Comparison of ENCODE assay signal across 41 cellular contexts in the genomic region with DNA sequence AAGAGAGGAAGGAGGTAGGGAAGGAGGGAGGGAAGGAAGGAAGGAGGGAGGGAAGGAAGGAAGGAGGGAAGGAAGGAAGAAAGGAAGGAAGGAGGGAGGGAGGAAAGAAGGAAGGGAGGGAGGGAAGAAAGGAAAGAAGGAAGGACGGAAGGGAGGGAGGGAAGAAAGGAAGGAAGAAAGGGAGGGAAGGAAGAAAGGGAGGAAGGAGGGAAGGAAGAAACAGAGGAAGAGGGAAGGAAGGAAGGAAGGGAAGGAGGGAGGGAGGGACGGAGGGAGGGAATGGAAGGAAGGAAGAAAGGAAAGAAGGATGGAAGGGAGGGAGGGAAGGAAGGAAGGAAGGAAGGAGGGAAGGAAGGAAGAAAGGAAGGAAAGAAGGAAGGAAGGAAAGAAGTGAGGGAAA. TPM values are rescaled to one million over a fixed set of nuclear protein-coding genes. Genes with fewer than 3 reads are reported as not detected.
"Had no signal": no experiment of that assay in that cellular context is flagged by ENCODE, and none has a peak within 500 bp of the region (broad histone marks: within the 10 kb centered on the region; RNA-seq: fewer than 3 reads in every experiment).

No MANE protein-coding gene starts in this region.

- H3K27ac Mint-ChIP-seq: activated CD4-positive, alpha-beta memory T cell treated with anti-CD3 and anti-CD28 coated beads, Interleukin-2, amount 10 ng/mL, durations not matched to agents 7 days and 5 days; activated CD4-positive, alpha-beta T cell treated with anti-CD3 and anti-CD28 coated beads for 36 hours; activated CD8-positive, alpha-beta T cell treated with anti-CD3 and anti-CD28 coated beads, Interleukin-2, amount 10 ng/mL, durations not matched to agents 7 days and 5 days; activated naive CD4-positive, alpha-beta T cell treated with anti-CD3 and anti-CD28 coated beads for 36 hours; activated naive CD8-positive, alpha-beta T cell treated with anti-CD3 and anti-CD28 coated beads for 36 hours; activated T-cell treated with anti-CD3 and anti-CD28 coated beads, Interleukin-2, amount 50 U/mL, for 72 hours; activated T-helper 1 cell treated with anti-CD3 and anti-CD28 coated beads, Interleukin-12 subunit alpha, Interleukin-12 subunit beta, Interleukin-2, Interleukin-4 antibody, amounts not matched to agents 30 ng/mL and 10 ng/mL and 1 ng/mL, durations not matched to agents 14 hours and 24 hours and 36 hours; T-helper 1 cell treated with Interleukin-12 subunit alpha and Interleukin-12 subunit beta and Interleukin-4 antibody, amounts not matched to agents 30 μg/mL and 1 μg/mL, for 36 hours; T-helper 2 cell treated with Interferon-gamma antibody and Interleukin-4, amounts not matched to agents 5 μg/mL and 100 μg/mL, for 36 hours had no signal

- H3K27ac ChIP-seq: adrenal gland, body of pancreas, brain microvascular endothelial cell, breast epithelium, VCaP had no signal

- DNase-seq: activated CD4-positive, alpha-beta memory T cell treated with anti-CD3 and anti-CD28 coated beads, Interleukin-2, amount 10 ng/mL, durations not matched to agents 7 days and 5 days; activated CD4-positive, alpha-beta T cell treated with anti-CD3 and anti-CD28 coated beads for 1 hour; activated CD4-positive, alpha-beta T cell treated with anti-CD3 and anti-CD28 coated beads for 36 hours; activated CD4-positive, alpha-beta T cell treated with anti-CD3 and anti-CD28 coated beads for 48 hours; activated CD4-positive, alpha-beta T cell treated with anti-CD3 and anti-CD28 coated beads, Interleukin-2, amount 50 U/mL, for 1 hour; activated CD4-positive, alpha-beta T cell treated with anti-CD3 and anti-CD28 coated beads, Interleukin-2, amount 50 U/mL, for 4 hours; activated CD4-positive, CD25-positive, alpha-beta regulatory T cell; activated CD8-positive, alpha-beta memory T cell treated with anti-CD3 and anti-CD28 coated beads for 24 hours; activated CD8-positive, alpha-beta memory T cell treated with anti-CD3 and anti-CD28 coated beads, Interleukin-2, amount 50 U/mL, for 4 hours; activated CD8-positive, alpha-beta T cell treated with anti-CD3 and anti-CD28 coated beads, Interleukin-2, amount 10 ng/mL, durations not matched to agents 7 days and 5 days; activated effector memory CD4-positive, alpha-beta T cell treated with anti-CD3 and anti-CD28 coated beads, Interleukin-2, amount 50 U/mL, for 16 hours; activated gamma-delta T cell treated with Interleukin-2 at 50 U/mL for 16 hours; activated naive CD4-positive, alpha-beta T cell; activated naive CD4-positive, alpha-beta T cell treated with anti-CD3 and anti-CD28 coated beads for 36 hours; activated naive CD4-positive, alpha-beta T cell treated with anti-CD3 and anti-CD28 coated beads, Interleukin-2, amount 50 U/mL, for 16 hours; activated naive CD8-positive, alpha-beta T cell treated with anti-CD3 and anti-CD28 coated beads for 36 hours; activated T-cell treated with anti-CD3 and anti-CD28 coated beads for 4 hours; activated T-cell treated with anti-CD3 and anti-CD28 coated beads, Interleukin-2, amount 50 U/mL, for 1 hour; activated T-cell treated with anti-CD3 and anti-CD28 coated beads, Interleukin-2, amount 50 U/mL, for 4 hours; activated T-cell treated with anti-CD3 and anti-CD28 coated beads, Interleukin-2, amount 50 U/mL, for 72 hours; adrenal gland; amniotic stem cell; aorta; body of pancreas; brain microvascular endothelial cell; central memory CD4-positive, alpha-beta T cell; T-helper 1 cell; T-helper 2 cell; T-helper 9 cell had no signal

- H3K4me3 ChIP-seq: adrenal gland, body of pancreas, breast epithelium had no signal

- H3K4me3 Mint-ChIP-seq: activated CD4-positive, alpha-beta memory T cell treated with anti-CD3 and anti-CD28 coated beads, Interleukin-2, amount 10 ng/mL, durations not matched to agents 7 days and 5 days; activated CD4-positive, alpha-beta T cell treated with anti-CD3 and anti-CD28 coated beads for 36 hours; activated CD8-positive, alpha-beta T cell treated with anti-CD3 and anti-CD28 coated beads, Interleukin-2, amount 10 ng/mL, durations not matched to agents 7 days and 5 days; activated naive CD4-positive, alpha-beta T cell treated with anti-CD3 and anti-CD28 coated beads for 36 hours; activated naive CD8-positive, alpha-beta T cell treated with anti-CD3 and anti-CD28 coated beads for 36 hours; activated T-cell treated with anti-CD3 and anti-CD28 coated beads, Interleukin-2, amount 50 U/mL, for 4 hours; activated T-cell treated with anti-CD3 and anti-CD28 coated beads, Interleukin-2, amount 50 U/mL, for 72 hours; activated T-helper 1 cell treated with anti-CD3 and anti-CD28 coated beads, Interleukin-12 subunit alpha, Interleukin-12 subunit beta, Interleukin-2, Interleukin-4 antibody, amounts not matched to agents 30 ng/mL and 10 ng/mL and 1 ng/mL, durations not matched to agents 14 hours and 24 hours and 36 hours; activated T-helper 17 cell treated with anti-CD3 and anti-CD28 coated beads, Interleukin-2, amount 50 U/mL, for 72 hours; T-helper 1 cell treated with Interleukin-12 subunit alpha and Interleukin-12 subunit beta and Interleukin-4 antibody, amounts not matched to agents 30 μg/mL and 1 μg/mL, for 36 hours; T-helper 2 cell treated with Interferon-gamma antibody and Interleukin-4, amounts not matched to agents 5 μg/mL and 100 μg/mL, for 36 hours had no signal

- H3K36me3 ChIP-seq: adrenal gland, brain microvascular endothelial cell, breast epithelium had no signal

- H3K9me3 ChIP-seq: adrenal gland, body of pancreas, breast epithelium had no signal

- H3K36me3 Mint-ChIP-seq: activated naive CD4-positive, alpha-beta T cell treated with anti-CD3 and anti-CD28 coated beads, Interleukin-2, amount 50 U/mL, for 72 hours; activated naive CD8-positive, alpha-beta T cell treated with anti-CD3 and anti-CD28 coated beads for 36 hours had no signal

- H3K9me3 Mint-ChIP-seq: activated naive CD4-positive, alpha-beta T cell treated with anti-CD3 and anti-CD28 coated beads for 36 hours; activated T-cell treated with anti-CD3 and anti-CD28 coated beads, Interleukin-2, amount 50 U/mL, for 4 hours; activated T-cell treated with anti-CD3 and anti-CD28 coated beads, Interleukin-2, amount 50 U/mL, for 72 hours; activated T-helper 1 cell treated with anti-CD3 and anti-CD28 coated beads, Interleukin-12 subunit alpha, Interleukin-12 subunit beta, Interleukin-2, Interleukin-4 antibody, amounts not matched to agents 30 ng/mL and 10 ng/mL and 1 ng/mL, durations not matched to agents 14 hours and 24 hours and 36 hours; activated T-helper 17 cell treated with anti-CD3 and anti-CD28 coated beads, Interleukin-2, amount 50 U/mL, for 72 hours; T-helper 2 cell treated with Interferon-gamma antibody and Interleukin-4, amounts not matched to agents 5 μg/mL and 100 μg/mL, for 36 hours had no signal

- ATAC-seq: activated CD4-positive, alpha-beta T cell treated with anti-CD3 and anti-CD28 coated beads for 36 hours; activated CD4-positive, CD25-positive, alpha-beta regulatory T cell treated with anti-CD3 and anti-CD28 coated beads, Interleukin-2, amount 50 U/mL, for 24 hours; activated CD8-positive, alpha-beta T cell treated with anti-CD3 and anti-CD28 coated beads, Interleukin-2, amount 10 ng/mL, durations not matched to agents 7 days and 5 days; activated naive CD4-positive, alpha-beta T cell treated with anti-CD3 and anti-CD28 coated beads, Interleukin-2, amount 50 U/mL, for 72 hours; activated T-cell treated with anti-CD3 and anti-CD28 coated beads, Interleukin-2, amount 50 U/mL, for 4 hours; activated T-cell treated with anti-CD3 and anti-CD28 coated beads, Interleukin-2, amount 50 U/mL, for 72 hours; activated T-helper 17 cell treated with anti-CD3 and anti-CD28 coated beads, Interleukin-2, amount 50 U/mL, for 72 hours; body of pancreas had no signal

- H3K4me1 ChIP-seq: adrenal gland, body of pancreas, breast epithelium had no signal

- H3K27me3 ChIP-seq: adrenal gland, body of pancreas, brain microvascular endothelial cell, breast epithelium had no signal

- H3K27me3 Mint-ChIP-seq: activated CD4-positive, alpha-beta T cell treated with anti-CD3 and anti-CD28 coated beads for 36 hours had no signal

- FAIRE-seq: astrocyte, TTC549 had no signal

RNA-seq across cellular contexts. Expression of a gene that starts 22.4 kb away (rescaled TPM):
- total RNA-seq: activated CD4-positive, alpha-beta memory T cell treated with anti-CD3 and anti-CD28 coated beads, Interleukin-2, amount 10 ng/mL, durations not matched to agents 7 days and 5 days; activated CD4-positive, alpha-beta T cell treated with anti-CD3 and anti-CD28 coated beads for 36 hours; activated CD8-positive, alpha-beta T cell treated with anti-CD3 and anti-CD28 coated beads, Interleukin-2, amount 10 ng/mL, durations not matched to agents 7 days and 5 days; activated naive CD4-positive, alpha-beta T cell treated with anti-CD3 and anti-CD28 coated beads for 36 hours; activated naive CD4-positive, alpha-beta T cell treated with anti-CD3 and anti-CD28 coated beads, Interleukin-2, amount 50 U/mL, for 72 hours; activated naive CD8-positive, alpha-beta T cell treated with anti-CD3 and anti-CD28 coated beads for 36 hours; activated T-cell treated with anti-CD3 and anti-CD28 coated beads, Interleukin-2, amount 50 U/mL, for 4 hours; activated T-helper 1 cell treated with anti-CD3 and anti-CD28 coated beads, Interleukin-12 subunit alpha, Interleukin-12 subunit beta, Interleukin-2, Interleukin-4 antibody, amounts not matched to agents 30 ng/mL and 10 ng/mL and 1 ng/mL, durations not matched to agents 14 hours and 24 hours and 36 hours; activated T-helper 17 cell treated with anti-CD3 and anti-CD28 coated beads, Interleukin-2, amount 50 U/mL, for 72 hours; adrenal gland; aorta; body of pancreas; breast epithelium; cardiac septum; cerebellum had no signal
- polyA plus RNA-seq: adrenal gland, aorta had no signal
